Comparison of ENCODE assay signal across 30 cellular contexts in the genomic region with DNA sequence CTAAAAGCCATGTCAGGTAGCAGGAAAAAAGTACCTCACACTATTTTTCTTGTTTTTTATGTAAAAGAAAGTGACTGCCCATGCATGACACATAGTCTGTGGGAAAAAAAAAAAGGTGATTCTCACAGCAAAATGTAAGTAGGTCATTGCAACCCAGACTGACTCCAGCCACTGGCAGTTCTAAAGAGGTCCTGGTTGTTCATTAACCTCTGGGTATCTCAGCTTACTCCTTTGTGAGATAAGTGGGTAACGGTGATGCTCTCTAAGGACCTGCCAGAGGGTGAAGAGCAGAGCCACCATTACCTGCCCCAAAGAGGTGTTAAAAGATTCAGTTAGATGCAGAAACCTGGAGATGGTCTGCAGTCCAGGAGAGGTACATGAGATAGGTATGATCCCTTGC.
"Had no signal": no experiment of that assay in that cellular context is flagged by ENCODE, and none has a peak within 500 bp of the region (broad histone marks: within the 10 kb centered on the region; RNA-seq: fewer than 3 reads in every experiment).

No MANE protein-coding gene starts in this region.

- H3K4me1 Mint-ChIP-seq: activated T-helper 17 cell treated with anti-CD3 and anti-CD28 coated beads, Interleukin-2, amount 50 U/mL, for 72 hours; stimulated activated memory B cell treated with anti-CD40 and anti-IgM and Interleukin-4, amounts not matched to agents 10 μg/mL and 1 μg/mL and 100 μg/mL, for 72 hours; stimulated activated naive CD8-positive, alpha-beta T cell treated with anti-CD3 and anti-CD28 coated beads, Interleukin-15, amount 100 ng/mL, for 72 hours had no signal

- H3K4me1 ChIP-seq: gastrocnemius medialis, left lung, lower lobe of right lung, sigmoid colon, uterus had no signal

- H3K27me3 Mint-ChIP-seq: stimulated activated naive CD8-positive, alpha-beta T cell treated with anti-CD3 and anti-CD28 coated beads, Interleukin-15, amount 100 ng/mL, for 72 hours had no signal

- H3K9me3 ChIP-seq: gastrocnemius medialis, left lung, lower lobe of right lung, mucosa of descending colon, neutrophil, sigmoid colon, uterus had no signal

- H3K27ac Mint-ChIP-seq: activated CD8-positive, alpha-beta T cell treated with anti-CD3 and anti-CD28 coated beads for 36 hours; activated T-helper 17 cell treated with anti-CD3 and anti-CD28 coated beads, Interleukin-2, amount 50 U/mL, for 72 hours; natural killer cell treated with Interleukin-12 subunit alpha and Interleukin-12 subunit beta and Interleukin-15 and Interleukin-18, amount 100 ng/mL, for 72 hours; progenitor cell of endocrine pancreas; stimulated activated memory B cell treated with anti-CD40 and anti-IgM and Interleukin-4, amounts not matched to agents 10 μg/mL and 1 μg/mL and 100 μg/mL, for 72 hours; stimulated activated naive CD8-positive, alpha-beta T cell treated with anti-CD3 and anti-CD28 coated beads, Interleukin-15, amount 100 ng/mL, for 72 hours; type B pancreatic cell; WTC11 had no signal

- H3K9me3 Mint-ChIP-seq: activated CD8-positive, alpha-beta T cell treated with anti-CD3 and anti-CD28 coated beads for 36 hours; type B pancreatic cell; WTC11 had no signal

- H3K4me3 Mint-ChIP-seq: activated CD8-positive, alpha-beta T cell treated with anti-CD3 and anti-CD28 coated beads for 36 hours; activated T-cell treated with anti-CD3 and anti-CD28 coated beads, Interleukin-2, amount 50 U/mL, for 4 hours; activated T-helper 17 cell treated with anti-CD3 and anti-CD28 coated beads, Interleukin-2, amount 50 U/mL, for 72 hours; natural killer cell treated with Interleukin-12 subunit alpha and Interleukin-12 subunit beta and Interleukin-15 and Interleukin-18, amount 100 ng/mL, for 72 hours; stimulated activated memory B cell treated with anti-CD40 and anti-IgM and Interleukin-4, amounts not matched to agents 10 μg/mL and 1 μg/mL and 100 μg/mL, for 72 hours; stimulated activated naive CD8-positive, alpha-beta T cell treated with anti-CD3 and anti-CD28 coated beads, Interleukin-15, amount 100 ng/mL, for 72 hours; type B pancreatic cell; WTC11 had no signal

- H3K36me3 ChIP-seq: gastrocnemius medialis, left lung, lower lobe of right lung, neutrophil, sigmoid colon, uterus had no signal

- H3K27me3 ChIP-seq: gastrocnemius medialis, left lung, neutrophil, sigmoid colon, uterus had no signal

- H3K4me3 ChIP-seq: gastrocnemius medialis, left lung, lower lobe of right lung, mucosa of descending colon, sigmoid colon, uterus had no signal

- H3K36me3 Mint-ChIP-seq: natural killer cell treated with Interleukin-12 subunit alpha and Interleukin-12 subunit beta and Interleukin-15 and Interleukin-18, amount 100 ng/mL, for 72 hours; stimulated activated memory B cell treated with anti-CD40 and anti-IgM and Interleukin-4, amounts not matched to agents 10 μg/mL and 1 μg/mL and 100 μg/mL, for 72 hours; type B pancreatic cell; WTC11 had no signal

- DNase-seq: activated CD4-positive, alpha-beta T cell treated with anti-CD3 and anti-CD28 coated beads for 1 hour; activated CD4-positive, alpha-beta T cell treated with anti-CD3 and anti-CD28 coated beads, Interleukin-2, amount 50 U/mL, for 1 hour; activated CD8-positive, alpha-beta T cell treated with anti-CD3 and anti-CD28 coated beads for 36 hours; activated gamma-delta T cell treated with Interleukin-2 at 50 U/mL for 16 hours; activated naive CD4-positive, alpha-beta T cell treated with anti-CD3 and anti-CD28 coated beads, Interleukin-2, amount 50 U/mL, for 16 hours; activated T-cell treated with anti-CD3 and anti-CD28 coated beads, Interleukin-2, amount 50 U/mL, for 4 hours; amniotic stem cell; central memory CD4-positive, alpha-beta T cell; dermis blood vessel endothelial cell; effector CD8-positive, alpha-beta T cell; gastrocnemius medialis; glutamatergic neuron; left lung; lower lobe of right lung; mesenchymal stem cell; mucosa of descending colon; sigmoid colon; small intestine; stimulated activated CD4-positive, alpha-beta T cell treated with anti-CD3 and anti-CD28 coated beads, Interleukin-4, amount 100 ng/mL, for 24 hours; stimulated activated naive CD8-positive, alpha-beta T cell treated with anti-CD3 and anti-CD28 coated beads, Interleukin-15, amount 100 ng/mL, for 72 hours; substantia nigra; T-helper 2 cell; uterus had no signal

- H3K27ac ChIP-seq: gastrocnemius medialis, left lung, lower lobe of right lung, neutrophil, sigmoid colon, uterus had no signal

- ATAC-seq: activated CD8-positive, alpha-beta T cell treated with anti-CD3 and anti-CD28 coated beads for 36 hours; activated T-cell treated with anti-CD3 and anti-CD28 coated beads, Interleukin-2, amount 50 U/mL, for 4 hours; activated T-helper 17 cell treated with anti-CD3 and anti-CD28 coated beads, Interleukin-2, amount 50 U/mL, for 72 hours; gastrocnemius medialis; left lung; lower lobe of right lung; mucosa of descending colon; natural killer cell treated with Interleukin-12 subunit alpha and Interleukin-12 subunit beta and Interleukin-15 and Interleukin-18, amount 100 ng/mL, for 72 hours; stimulated activated memory B cell treated with anti-CD40 and anti-IgM and Interleukin-4, amounts not matched to agents 10 μg/mL and 1 μg/mL and 100 μg/mL, for 72 hours; stimulated activated naive CD8-positive, alpha-beta T cell treated with anti-CD3 and anti-CD28 coated beads, Interleukin-15, amount 100 ng/mL, for 72 hours; WTC11 had no signal
